Comparison of ENCODE assay signal across 1 cellular context in the genomic region with DNA sequence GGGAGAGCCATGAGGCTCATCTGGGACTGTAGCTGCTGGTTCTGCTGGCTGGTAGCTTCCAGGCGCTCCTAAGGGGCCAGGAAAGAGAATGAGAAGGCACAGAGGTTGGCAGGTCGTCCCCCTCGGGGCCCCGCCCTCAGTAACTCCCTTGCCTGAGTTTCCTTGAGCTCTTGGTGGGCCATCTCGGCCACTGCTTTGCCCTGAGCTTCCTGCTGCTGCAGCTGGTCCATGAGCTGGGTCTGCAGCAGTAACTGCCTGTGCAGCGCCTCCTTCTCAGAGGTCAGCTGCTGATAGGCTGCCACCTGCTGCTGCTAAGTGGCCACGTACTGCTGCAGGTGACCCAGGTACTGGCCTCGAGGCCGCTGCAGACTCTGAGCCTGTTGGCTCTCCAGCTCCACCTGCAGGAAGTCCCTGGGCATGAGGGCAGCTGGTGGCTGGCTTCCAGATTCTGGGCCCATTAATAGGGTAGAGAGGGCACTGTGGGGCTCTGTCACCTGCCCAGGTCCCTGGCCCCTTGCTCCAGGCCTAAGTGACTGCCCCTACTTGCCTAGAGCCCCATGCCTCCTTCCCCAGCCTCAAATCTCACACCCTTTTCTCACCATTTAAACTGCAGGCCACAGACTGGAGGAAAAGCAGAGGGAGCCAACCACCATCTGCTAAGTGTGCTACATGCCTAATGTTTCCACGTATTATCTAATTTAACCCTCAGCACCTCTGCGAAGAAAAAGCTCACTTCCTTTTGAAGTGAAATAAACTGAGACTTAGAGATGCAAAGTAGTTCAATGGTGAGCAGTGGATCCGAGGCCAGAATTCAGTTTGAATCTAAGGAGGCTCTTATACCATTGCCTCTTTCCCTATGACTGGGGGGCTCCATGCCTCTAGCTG.
A peak's percentile ranks its signal among the peaks of the same experiment; 100 is the strongest.
TF ChIP-seq lines count a peak whose summit lies in the region.

No MANE protein-coding gene starts in this region.

TF ChIP-seq in K562, 482 proteins besides CTCF, POLR2A, EP300 and RAD21 (continued from another document):
- TF ChIP-seq CHAMP1 (IDR thresholded peaks at IDR 0.05) (no peak), SUPT5H (IDR thresholded peaks at IDR 0.05) (no peak), SIRT6 (IDR thresholded peaks at IDR 0.05; ENCODE audit: low read depth, low read length) (no peak), MEF2D (tag; conservative IDR thresholded peaks at IDR 0.05; ENCODE audit: low read depth) (no peak), KLF6 (CRISPR knock-in tag; IDR thresholded peaks at IDR 0.05; ENCODE audit: borderline replicate concordance) (0 out of 2 replicates have a peak, but pooled peaks have one; percentile 28), SP2 (IDR thresholded peaks at IDR 0.05; ENCODE audit: extremely low read depth, low read depth, low read length, poor library complexity, severe bottlenecking) (no peak), ZBTB43 (CRISPR knock-in tag; IDR thresholded peaks at IDR 0.05) (no peak), NFXL1 (CRISPR knock-in tag; IDR thresholded peaks at IDR 0.05) (no peak), ZNF165 (CRISPR knock-in tag; IDR thresholded peaks at IDR 0.05; ENCODE audit: borderline replicate concordance) (0 out of 2 replicates have a peak, but pooled peaks have one; percentile 86)
